Comparison of ENCODE assay signal across 8 cellular contexts in genomic region chr12:90102957-90103652, GRCh38.
DNase-seq lines count a peak whose midpoint lies in the region; ATAC-seq and TF ChIP-seq lines count a peak whose summit lies in the region.

No MANE protein-coding gene starts in this region.

- H3K9me3 Mint-ChIP-seq in activated naive CD4-positive, alpha-beta T cell treated with anti-CD3 and anti-CD28 coated beads, Interleukin-2, amount 50 U/mL, for 24 hours, result no peaks in the 10 kb centered on the region

- H3K9me3 ChIP-seq in AG04450 (ENCODE audit: control insufficient read depth, insufficient read depth, low read length), result no peaks in the 10 kb centered on the region
- no peaks in the 10 kb centered on the region for H3K9me3 ChIP-seq in vagina

- POLR2A ChIA-PET in AG04450 (lab: Yijun Ruan, JAX), result no interaction called here
- POLR2A ChIA-PET in HEK293T (lab: Yijun Ruan, JAX), result no interaction called here

- H3K27ac Mint-ChIP-seq in activated naive CD4-positive, alpha-beta T cell treated with anti-CD3 and anti-CD28 coated beads, Interleukin-2, amount 50 U/mL, for 24 hours, result no peak overlapping the region

- TF ChIP-seq CTCF in AG04450 (IDR thresholded peaks at IDR 0.05; ENCODE audit: low read depth, low read length) (peak; percentile 73), GM10266 (IDR thresholded peaks at IDR 0.05; ENCODE audit: control insufficient read depth, insufficient read depth, low read depth, missing control alignments) (peak; percentile 65), vagina (IDR thresholded peaks at IDR 0.05) (peak in 2 of 3 experiments; percentile 25 to 29)

- CTCF ChIA-PET in AG04450 (lab: Charles Lee), result interaction anchor here (0.6 to 2.6 kb wide), 12 partner anchors 8 to 560 kb away, joined by 3 to 11 read pairs (median 4); no protein-coding TSS in a partner anchor
- CTCF ChIA-PET in HEK293T (lab: Yijun Ruan, JAX), result interaction anchor here (1.0 to 1.1 kb wide), 2 partner anchors 8 to 30 kb away, joined by 3 to 4 read pairs; no protein-coding TSS in a partner anchor

- intact Hi-C loops in vagina (cut with DNase I), result no loop called here

- ATAC-seq in HG03280 (IDR thresholded peaks at IDR 0.05; ENCODE audit: unreplicated experiment), result no peak

- no peaks in the 10 kb centered on the region for H3K27me3 ChIP-seq in AG04450 (ENCODE audit: control insufficient read depth, insufficient read depth, low read length)
- H3K27me3 ChIP-seq in vagina, result no peaks in the 10 kb centered on the region

- H3K4me3 Mint-ChIP-seq in activated naive CD4-positive, alpha-beta T cell treated with anti-CD3 and anti-CD28 coated beads, Interleukin-2, amount 50 U/mL, for 24 hours, result peak overlapping the region; percentile 70

- H3K27ac ChIP-seq in AG04450 (ENCODE audit: low read depth, low read length), result no peak overlapping the region
- no peak overlapping the region for H3K27ac ChIP-seq in vagina

- TF ChIP-seq POLR2A in vagina (IDR thresholded peaks at IDR 0.05), result no peak

- H3K4me3 ChIP-seq in AG04450 (ENCODE audit: low read depth, low read length), result no peak overlapping the region
- H3K4me3 ChIP-seq in vagina, result no peak overlapping the region

- no peaks in the 10 kb centered on the region for H3K36me3 Mint-ChIP-seq in activated naive CD4-positive, alpha-beta T cell treated with anti-CD3 and anti-CD28 coated beads, Interleukin-2, amount 50 U/mL, for 24 hours

- H3K27me3 Mint-ChIP-seq in activated naive CD4-positive, alpha-beta T cell treated with anti-CD3 and anti-CD28 coated beads, Interleukin-2, amount 50 U/mL, for 24 hours, result peaks cover 3% of the 10 kb centered on the region

- no peaks in the 10 kb centered on the region for H3K4me1 ChIP-seq in vagina

- no peaks in the 10 kb centered on the region for H3K36me3 ChIP-seq in vagina

- H3K4me1 Mint-ChIP-seq in activated naive CD4-positive, alpha-beta T cell treated with anti-CD3 and anti-CD28 coated beads, Interleukin-2, amount 50 U/mL, for 24 hours, result peaks cover 15% of the 10 kb centered on the region

- no peak for DNase-seq in AG04450 (ENCODE audit: low read depth, low spot score)
- peak; percentile 18 for DNase-seq in GM10266 (ENCODE audit: extremely low spot score)
- DNase-seq in HEK293T (ENCODE audit: extremely low spot score), result peak; percentile 43
- DNase-seq in NAMALWA (ENCODE audit: low spot score), result peak; percentile 70
- DNase-seq in iPS-NIHi7 (ENCODE audit: extremely low spot score), result peak; percentile 36
- no peak for DNase-seq in vagina (ENCODE audit: extremely low spot score in 2 of 2)

TF ChIP-seq in HEK293T, 16 proteins besides CTCF, POLR2A, EP300 and RAD21:
- TF ChIP-seq L3MBTL2 (conservative IDR thresholded peaks at IDR 0.05) (no peak), CTBP1 (IDR thresholded peaks at IDR 0.05; ENCODE audit: borderline replicate concordance) (no peak), NFRKB (IDR thresholded peaks at IDR 0.05) (no peak), HDGF (IDR thresholded peaks at IDR 0.05; ENCODE audit: borderline replicate concordance) (no peak), ZNF384 (IDR thresholded peaks at IDR 0.05) (peak; percentile 55), LEF1 (IDR thresholded peaks at IDR 0.05; ENCODE audit: borderline replicate concordance) (no peak)
TF ChIP-seq in HEK293T: peak in this region for 1.

Comparison
In these comparisons a context has a peak if more than half of its experiments do, and no peak if none do; other contexts are left out.
1. DNase-seq: peak in GM10266 (single experiment), HEK293T (single experiment), NAMALWA (single experiment) and iPS-NIHi7 (single experiment); none in AG04450 (single experiment) and vagina (0 of 2).
2. Peak in every context shown above with its lines, with median percentiles within 50 percentile points of each other: CTCF ChIP-seq.